1 cellular context compared by ENCODE assay signal in the genomic region with DNA sequence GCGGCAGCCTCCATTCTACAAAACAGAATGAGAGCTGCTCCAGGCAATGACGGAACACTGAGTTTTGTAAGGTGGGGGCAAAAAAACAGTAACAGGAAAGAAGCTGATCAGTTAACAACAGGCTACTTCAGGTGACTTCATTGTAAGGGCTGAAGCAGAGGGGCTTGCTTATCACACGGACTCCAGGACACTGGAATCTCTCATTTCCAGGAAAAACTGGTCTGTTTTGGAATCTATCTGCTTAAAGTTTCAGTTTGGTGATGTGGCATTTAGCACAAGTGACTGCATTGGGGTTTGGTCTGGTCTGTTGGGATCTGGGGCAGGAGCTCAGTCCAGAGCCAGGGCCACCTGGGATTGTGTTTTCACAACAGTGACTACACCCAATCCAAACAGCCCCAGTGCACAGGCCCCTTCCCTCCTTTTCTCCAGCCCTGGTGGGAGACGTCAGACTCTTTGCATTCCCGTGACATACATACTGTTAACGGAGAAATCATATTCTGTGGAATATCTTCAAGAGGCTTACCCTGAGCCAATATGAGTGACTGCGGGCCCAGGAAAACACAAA.
TF ChIP-seq lines count a peak whose summit lies in the region.

No MANE protein-coding gene starts in this region.

TF ChIP-seq in K562, 482 proteins besides CTCF, POLR2A, EP300 and RAD21 (continues in another document):
- TF ChIP-seq KDM4B (IDR thresholded peaks at IDR 0.05; ENCODE audit: borderline replicate concordance in 2 of 2, low read depth in 1 of 2) (no peak), ZKSCAN3 (CRISPR knock-in tag; IDR thresholded peaks at IDR 0.05) (no peak), CBX5 (IDR thresholded peaks at IDR 0.05; ENCODE audit: borderline replicate concordance, low read depth) (no peak), TCF7 (IDR thresholded peaks at IDR 0.05; ENCODE audit: borderline replicate concordance) (no peak), ZNF165 (CRISPR knock-in tag; IDR thresholded peaks at IDR 0.05; ENCODE audit: borderline replicate concordance) (no peak), DPF2 (IDR thresholded peaks at IDR 0.05) (no peak; the same call in 1 of the 2 replicates), NRF1 (conservative IDR thresholded peaks at IDR 0.05 in 1 of 2, IDR thresholded peaks at IDR 0.05 in 1 of 2) (no peak), STAT5A (IDR thresholded peaks at IDR 0.05; ENCODE audit: borderline replicate concordance, low read length) (peak; percentile 50; the same call in 1 of the 2 replicates), ZNF740 (CRISPR knock-in tag; IDR thresholded peaks at IDR 0.05) (no peak), ZNF740 (tag; IDR thresholded peaks at IDR 0.05) (no peak), BDP1 (IDR thresholded peaks at IDR 0.05; ENCODE audit: insufficient read depth, insufficient read length) (no peak), ARID1B (IDR thresholded peaks at IDR 0.05) (peak; percentile 80), CBX1 (IDR thresholded peaks at IDR 0.05; ENCODE audit: low read depth) (no peak), ZNF280A (IDR thresholded peaks at IDR 0.05; ENCODE audit: low read depth, partially characterized antibody) (no peak), COPS2 (conservative IDR thresholded peaks at IDR 0.05) (no peak), NR3C1 (CRISPR knock-in tag; IDR thresholded peaks at IDR 0.05) (no peak), POU5F1 (IDR thresholded peaks at IDR 0.05; ENCODE audit: borderline replicate concordance, low read depth, low read length, partially characterized antibody) (no peak), TCF3 (CRISPR knock-in tag; IDR thresholded peaks at IDR 0.05) (peak; percentile 56), KAT2B (IDR thresholded peaks at IDR 0.05; ENCODE audit: low read depth, low read length) (no peak), MTA2 (IDR thresholded peaks at IDR 0.05; ENCODE audit: low read depth) (0 out of 2 replicates have a peak, but pooled peaks have one; percentile 17), POLR3A (IDR thresholded peaks at IDR 0.05; ENCODE audit: borderline replicate concordance, extremely low read depth, insufficient read depth, insufficient read length) (no peak), ELF4 (CRISPR knock-in tag; IDR thresholded peaks at IDR 0.05) (no peak), MXD1 (CRISPR knock-in tag; IDR thresholded peaks at IDR 0.05; ENCODE audit: borderline replicate concordance, poor library complexity, severe bottlenecking) (no peak), MTA1 (IDR thresholded peaks at IDR 0.05; ENCODE audit: borderline replicate concordance) (no peak), PPARD (CRISPR knock-in tag; IDR thresholded peaks at IDR 0.05) (no peak), CCAR2 (IDR thresholded peaks at IDR 0.05; ENCODE audit: low read depth, low read length) (no peak), SNRNP70 (optimal IDR thresholded peaks at IDR 0.05; ENCODE audit: low read depth, low read length) (no peak), LARP7 (IDR thresholded peaks at IDR 0.05) (no peak), CREB3L1 (IDR thresholded peaks at IDR 0.05; ENCODE audit: borderline replicate concordance, low read depth) (peak; percentile 59; the same call in 1 of the 2 replicates), RBM14 (IDR thresholded peaks at IDR 0.05; ENCODE audit: borderline replicate concordance, insufficient read depth, low read depth, low read length) (no peak), PHB2 (IDR thresholded peaks at IDR 0.05; ENCODE audit: low read depth) (no peak), ZNF311 (CRISPR knock-in tag; IDR thresholded peaks at IDR 0.05) (no peak), CEBPZ (IDR thresholded peaks at IDR 0.05; ENCODE audit: borderline replicate concordance, low read depth, low read length) (no peak), MCM2 (IDR thresholded peaks at IDR 0.05; ENCODE audit: low read depth) (no peak), TAL1 (IDR thresholded peaks at IDR 0.05) (peak; percentile 75), ZC3H11A (IDR thresholded peaks at IDR 0.05; ENCODE audit: low read depth, low read length) (no peak), SMARCC2 (IDR thresholded peaks at IDR 0.05; ENCODE audit: low read depth) (no peak), GABPB2 (CRISPR knock-in tag; conservative IDR thresholded peaks at IDR 0.05) (no peak), HDAC3 (IDR thresholded peaks at IDR 0.05; ENCODE audit: borderline replicate concordance, partially characterized antibody) (no peak), FUS (optimal IDR thresholded peaks at IDR 0.05; ENCODE audit: low read depth, low read length) (no peak), ZNF316 (IDR thresholded peaks at IDR 0.05) (no peak), HDAC8 (tag; IDR thresholded peaks at IDR 0.05) (no peak), NFATC3 (IDR thresholded peaks at IDR 0.05) (no peak), SMARCA4 (IDR thresholded peaks at IDR 0.05) (peak; percentile 45; the same call in 1 of the 2 replicates), ZNF395 (CRISPR knock-in tag; IDR thresholded peaks at IDR 0.05) (no peak), PREB (CRISPR knock-in tag; IDR thresholded peaks at IDR 0.05) (no peak)
- TF ChIP-seq, protein P1, sequence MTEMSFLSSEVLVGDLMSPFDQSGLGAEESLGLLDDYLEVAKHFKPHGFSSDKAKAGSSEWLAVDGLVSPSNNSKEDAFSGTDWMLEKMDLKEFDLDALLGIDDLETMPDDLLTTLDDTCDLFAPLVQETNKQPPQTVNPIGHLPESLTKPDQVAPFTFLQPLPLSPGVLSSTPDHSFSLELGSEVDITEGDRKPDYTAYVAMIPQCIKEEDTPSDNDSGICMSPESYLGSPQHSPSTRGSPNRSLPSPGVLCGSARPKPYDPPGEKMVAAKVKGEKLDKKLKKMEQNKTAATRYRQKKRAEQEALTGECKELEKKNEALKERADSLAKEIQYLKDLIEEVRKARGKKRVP (CRISPR knock-in tag; IDR thresholded peaks at IDR 0.05) = no peak
- TF ChIP-seq, protein P2, sequence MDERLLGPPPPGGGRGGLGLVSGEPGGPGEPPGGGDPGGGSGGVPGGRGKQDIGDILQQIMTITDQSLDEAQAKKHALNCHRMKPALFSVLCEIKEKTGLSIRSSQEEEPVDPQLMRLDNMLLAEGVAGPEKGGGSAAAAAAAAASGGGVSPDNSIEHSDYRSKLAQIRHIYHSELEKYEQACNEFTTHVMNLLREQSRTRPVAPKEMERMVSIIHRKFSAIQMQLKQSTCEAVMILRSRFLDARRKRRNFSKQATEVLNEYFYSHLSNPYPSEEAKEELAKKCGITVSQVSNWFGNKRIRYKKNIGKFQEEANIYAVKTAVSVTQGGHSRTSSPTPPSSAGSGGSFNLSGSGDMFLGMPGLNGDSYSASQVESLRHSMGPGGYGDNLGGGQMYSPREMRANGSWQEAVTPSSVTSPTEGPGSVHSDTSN (CRISPR knock-in tag; IDR thresholded peaks at IDR 0.05; ENCODE audit: low read depth) = no peak
- TF ChIP-seq, protein P2 (tag; conservative IDR thresholded peaks at IDR 0.05; ENCODE audit: low read depth) = no peak
- TF ChIP-seq, protein P3, sequence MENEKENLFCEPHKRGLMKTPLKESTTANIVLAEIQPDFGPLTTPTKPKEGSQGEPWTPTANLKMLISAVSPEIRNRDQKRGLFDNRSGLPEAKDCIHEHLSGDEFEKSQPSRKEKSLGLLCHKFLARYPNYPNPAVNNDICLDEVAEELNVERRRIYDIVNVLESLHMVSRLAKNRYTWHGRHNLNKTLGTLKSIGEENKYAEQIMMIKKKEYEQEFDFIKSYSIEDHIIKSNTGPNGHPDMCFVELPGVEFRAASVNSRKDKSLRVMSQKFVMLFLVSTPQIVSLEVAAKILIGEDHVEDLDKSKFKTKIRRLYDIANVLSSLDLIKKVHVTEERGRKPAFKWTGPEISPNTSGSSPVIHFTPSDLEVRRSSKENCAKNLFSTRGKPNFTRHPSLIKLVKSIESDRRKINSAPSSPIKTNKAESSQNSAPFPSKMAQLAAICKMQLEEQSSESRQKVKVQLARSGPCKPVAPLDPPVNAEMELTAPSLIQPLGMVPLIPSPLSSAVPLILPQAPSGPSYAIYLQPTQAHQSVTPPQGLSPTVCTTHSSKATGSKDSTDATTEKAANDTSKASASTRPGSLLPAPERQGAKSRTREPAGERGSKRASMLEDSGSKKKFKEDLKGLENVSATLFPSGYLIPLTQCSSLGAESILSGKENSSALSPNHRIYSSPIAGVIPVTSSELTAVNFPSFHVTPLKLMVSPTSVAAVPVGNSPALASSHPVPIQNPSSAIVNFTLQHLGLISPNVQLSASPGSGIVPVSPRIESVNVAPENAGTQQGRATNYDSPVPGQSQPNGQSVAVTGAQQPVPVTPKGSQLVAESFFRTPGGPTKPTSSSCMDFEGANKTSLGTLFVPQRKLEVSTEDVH (IDR thresholded peaks at IDR 0.05; ENCODE audit: low read depth, partially characterized antibody) = no peak
